In the genomic region with DNA sequence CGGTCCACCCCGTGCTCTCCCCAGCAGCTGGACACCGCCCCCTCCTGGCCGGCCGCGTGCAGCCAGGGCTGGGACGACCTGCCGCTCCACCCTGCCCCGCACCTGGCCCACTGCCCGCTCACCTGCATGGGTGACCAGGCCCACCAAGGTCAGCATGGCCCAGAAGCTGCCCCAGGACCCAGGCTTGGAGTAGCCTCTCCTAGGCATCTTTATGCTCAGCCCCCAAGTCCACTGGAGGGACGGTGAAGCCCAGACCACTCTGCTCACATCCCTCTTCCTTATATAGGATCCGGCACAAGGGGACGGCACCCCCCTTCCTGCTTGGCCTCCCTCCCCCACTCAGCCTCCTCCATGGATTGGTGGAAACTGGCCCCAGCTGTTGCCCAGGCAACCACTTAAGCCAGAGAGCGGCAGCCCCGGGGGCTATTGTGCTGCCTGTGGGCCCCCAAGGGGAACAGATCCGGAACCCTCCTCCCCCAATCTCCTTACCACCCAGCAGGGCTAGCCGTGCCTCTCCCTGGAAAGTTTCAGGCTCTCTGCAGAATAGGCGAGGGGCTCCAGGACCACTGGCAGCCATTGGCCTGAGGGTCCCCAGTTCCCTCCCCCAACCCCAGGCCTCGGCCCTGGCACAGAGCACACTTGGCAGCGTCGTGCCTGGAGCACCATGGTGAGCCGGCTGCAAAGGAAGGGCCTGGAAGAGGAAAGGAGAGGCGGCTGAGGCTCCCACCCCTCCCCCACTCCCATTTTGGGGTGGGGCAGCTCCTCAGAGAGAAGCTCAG, we compare ENCODE assay signal across 7 cellular contexts. TPM values are rescaled to one million over a fixed set of nuclear protein-coding genes. Genes with fewer than 3 reads are reported as not detected.
DNase-seq lines count a peak whose midpoint lies in the region; ATAC-seq and TF ChIP-seq lines count a peak whose summit lies in the region.

A gene with protein sequence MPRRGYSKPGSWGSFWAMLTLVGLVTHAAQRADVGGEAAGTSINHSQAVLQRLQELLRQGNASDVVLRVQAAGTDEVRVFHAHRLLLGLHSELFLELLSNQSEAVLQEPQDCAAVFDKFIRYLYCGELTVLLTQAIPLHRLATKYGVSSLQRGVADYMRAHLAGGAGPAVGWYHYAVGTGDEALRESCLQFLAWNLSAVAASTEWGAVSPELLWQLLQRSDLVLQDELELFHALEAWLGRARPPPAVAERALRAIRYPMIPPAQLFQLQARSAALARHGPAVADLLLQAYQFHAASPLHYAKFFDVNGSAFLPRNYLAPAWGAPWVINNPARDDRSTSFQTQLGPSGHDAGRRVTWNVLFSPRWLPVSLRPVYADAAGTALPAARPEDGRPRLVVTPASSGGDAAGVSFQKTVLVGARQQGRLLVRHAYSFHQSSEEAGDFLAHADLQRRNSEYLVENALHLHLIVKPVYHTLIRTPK (minus strand): TSS at position 256 of the 779 bp plus-strand sequence. CDS start 49 bp downstream, at position 207.

- no peaks in the 10 kb centered on the region for H3K36me3 ChIP-seq in heart left ventricle
- no peaks in the 10 kb centered on the region for H3K36me3 ChIP-seq in prostate gland
- H3K36me3 ChIP-seq in mesenchymal stem cell (ENCODE audit: control insufficient read depth in 1 of 2, insufficient read depth in 2 of 2, low read depth in 1 of 2, low read length in 2 of 2): no peaks in the 10 kb centered on the region

- H4K8ac ChIP-seq in mesenchymal stem cell (ENCODE audit: low read length): no peak within 1 kb of the TSS

- no peak within 1 kb of the TSS for H3K4me2 ChIP-seq in mesenchymal stem cell (ENCODE audit: low read length, poor library complexity, severe bottlenecking)

- H3K4ac ChIP-seq in mesenchymal stem cell (ENCODE audit: low read depth in 1 of 2, low read length in 2 of 2): no peak within 1 kb of the TSS

- no peak within 1 kb of the TSS for H2AK5ac ChIP-seq in mesenchymal stem cell (ENCODE audit: low read length, severe bottlenecking)

- H3K27ac ChIP-seq in heart left ventricle: no peak within 1 kb of the TSS
- no peak within 1 kb of the TSS for H3K27ac ChIP-seq in prostate gland
- no peak within 1 kb of the TSS for H3K27ac ChIP-seq in mesenchymal stem cell (ENCODE audit: low read length, poor library complexity, severe bottlenecking)

- peak; percentile 49 for TF ChIP-seq CTCF in GM12864 (IDR thresholded peaks at IDR 0.05; ENCODE audit: low read depth, low read length, missing control alignments)
- peak; percentile 63 to 84 (median 76) for TF ChIP-seq CTCF in heart left ventricle (IDR thresholded peaks at IDR 0.05)
- TF ChIP-seq CTCF in prostate gland (IDR thresholded peaks at IDR 0.05): peak; percentile 28 to 65 (median 62)

- H2BK12ac ChIP-seq in mesenchymal stem cell (ENCODE audit: low read length in 2 of 2): no peak within 1 kb of the TSS

- H3K9ac ChIP-seq in mesenchymal stem cell (ENCODE audit: low read length): no peak within 1 kb of the TSS

- intact Hi-C loops in heart left ventricle (cut with DNase I) (loop anchor here (1.0 to 10.0 kb wide), 13 partner anchors 55 to 243 kb away; a partner anchor contains a TSS), prostate gland (cut with DNase I) (no loop called here)

- no peaks in the 10 kb centered on the region for H3K79me1 ChIP-seq in mesenchymal stem cell (replicated peaks; ENCODE audit: low read length, poor library complexity, severe bottlenecking)

- no peak within 1 kb of the TSS for H3K4me3 ChIP-seq in GM12864 (ENCODE audit: low read depth, low read length)
- no peak within 1 kb of the TSS for H3K4me3 ChIP-seq in heart left ventricle
- H3K4me3 ChIP-seq in prostate gland: no peak within 1 kb of the TSS
- H3K4me3 ChIP-seq in mesenchymal stem cell (ENCODE audit: insufficient read depth in 1 of 2, low read depth in 1 of 2, low read length in 2 of 2): peak within 1 kb of the TSS in 1 of 2 experiments; percentile 27

- no peak within 1 kb of the TSS for H2AFZ ChIP-seq in mesenchymal stem cell (ENCODE audit: low read depth, low read length)

- H3K18ac ChIP-seq in mesenchymal stem cell (ENCODE audit: low read depth in 1 of 2, low read length in 2 of 2): no peak within 1 kb of the TSS

- no peak for TF ChIP-seq POLR2A in heart left ventricle (IDR thresholded peaks at IDR 0.05)
- TF ChIP-seq POLR2A in prostate gland (IDR thresholded peaks at IDR 0.05): no peak

- DNase-seq in GM12864 (ENCODE audit: low read depth): no peak
- DNase-seq in NCI-H2171 (lab: John Stamatoyannopoulos, UW): peak; percentile 56
- peak; percentile 23 for DNase-seq in activated effector memory CD4-positive, alpha-beta T cell treated with Interleukin-2 at 50 U/mL for 16 hours
- peak; percentile 54 to 81 (median 61) for DNase-seq in heart left ventricle
- peak; percentile 19 for DNase-seq in prostate gland (ENCODE audit: low spot score)
- DNase-seq in mesenchymal stem cell: no peak
- no peak for DNase-seq in MV-4-11 (lab: John Stamatoyannopoulos, UW)

- H4K91ac ChIP-seq in mesenchymal stem cell (ENCODE audit: low read length): no peak within 1 kb of the TSS

- no peak within 1 kb of the TSS for H2BK120ac ChIP-seq in mesenchymal stem cell (ENCODE audit: low read depth, low read length)

- no peak within 1 kb of the TSS for H3K23ac ChIP-seq in mesenchymal stem cell (ENCODE audit: low read length in 2 of 2)

- H3K4me1 ChIP-seq in heart left ventricle (peaks cover 0 to 20% (median 7%) of the 10 kb centered on the region in 12 donors), prostate gland (replicated peaks) (no peaks in the 10 kb centered on the region), mesenchymal stem cell (ENCODE audit: control insufficient read depth, insufficient read depth, low read depth, low read length) (no peaks in the 10 kb centered on the region)

- ATAC-seq in heart left ventricle: peak; percentile 79 to 91 (median 82)

- H2BK5ac ChIP-seq in mesenchymal stem cell (ENCODE audit: low read depth, low read length, poor library complexity, severe bottlenecking): no peak within 1 kb of the TSS

- H3K27me3 ChIP-seq in heart left ventricle (peaks cover 14 to 59% (median 50%) of the 10 kb centered on the region in 9 donors), prostate gland (replicated peaks; ENCODE audit: insufficient read depth) (peaks cover 12% of the 10 kb centered on the region), mesenchymal stem cell (ENCODE audit: control insufficient read depth in 1 of 2, insufficient read depth in 1 of 2, low read length in 2 of 2) (peaks cover 33 to 84% of the 10 kb centered on the region in 2 experiments)

- H3K14ac ChIP-seq in mesenchymal stem cell (ENCODE audit: low read length in 2 of 2): no peak within 1 kb of the TSS

- H2BK15ac ChIP-seq in mesenchymal stem cell (ENCODE audit: low read depth, poor library complexity, severe bottlenecking): no peak within 1 kb of the TSS

- 1 to 12% (median 7%) methylated on average over 13 to 23 of the region's 23 CpGs for WGBS in heart left ventricle, 4 donors
- 15% methylated on average over 16 of the region's 23 CpGs for WGBS in prostate gland
- WGBS in mesenchymal stem cell: 42% methylated on average over 18 of the region's 23 CpGs

- H3K9me3 ChIP-seq in heart left ventricle: no peaks in the 10 kb centered on the region
- H3K9me3 ChIP-seq in prostate gland: no peaks in the 10 kb centered on the region
- H3K9me3 ChIP-seq in mesenchymal stem cell (ENCODE audit: control insufficient read depth, low read length): no peaks in the 10 kb centered on the region

RNA-seq across cellular contexts. Expression of the gene that starts here (rescaled TPM):
- total RNA-seq in heart left ventricle: not detected
- not detected for polyA plus RNA-seq in heart left ventricle
- not detected for total RNA-seq in prostate gland
- not detected for polyA plus RNA-seq in mesenchymal stem cell (2013, experiment 1 of 2)
- not detected for polyA plus RNA-seq in mesenchymal stem cell (2013, experiment 2 of 2)

Comparison
In these comparisons a context has a peak if more than half of its experiments do, and no peak if none do; other contexts are left out.
1. Peak in DNase-seq and ATAC-seq in heart left ventricle; RNA of the gene not detected or under 1 TPM.
2. Peak in DNase-seq in prostate gland; RNA of the gene not detected or under 1 TPM.
3. DNase-seq: peak in NCI-H2171 (single experiment) and activated effector memory CD4-positive, alpha-beta T cell treated with Interleukin-2 at 50 U/mL for 16 hours (single experiment); none in GM12864 (single experiment), mesenchymal stem cell (single experiment) and MV-4-11 (single experiment).
4. Peak in every context shown above with its lines, with median percentiles within 50 percentile points of each other: CTCF ChIP-seq.